In genomic region chr22:36868546-36868945, GRCh38 we compare ENCODE assay signal across 33 cellular contexts. TPM values are rescaled to one million over a fixed set of nuclear protein-coding genes. Genes with fewer than 3 reads are reported as not detected.
"Had no signal": no experiment of that assay in that cellular context is flagged by ENCODE, and none has a peak within 500 bp of the region (broad histone marks: within the 10 kb centered on the region; RNA-seq: fewer than 3 reads in every experiment).

No MANE protein-coding gene starts in this region.

- ATAC-seq: activated T-cell treated with anti-CD3 and anti-CD28 coated beads, Interleukin-2, amount 50 U/mL, for 4 hours had no signal

- H3K4me3 ChIP-seq: MG63 had no signal

- H3K27me3 Mint-ChIP-seq: activated CD4-positive, alpha-beta memory T cell treated with anti-CD3 and anti-CD28 coated beads for 36 hours had no signal

- H3K27me3 ChIP-seq: brain microvascular endothelial cell, MG63 had no signal

- H3K27ac Mint-ChIP-seq: activated CD4-positive, alpha-beta memory T cell treated with anti-CD3 and anti-CD28 coated beads for 36 hours; activated naive CD8-positive, alpha-beta T cell treated with anti-CD3 and anti-CD28 coated beads for 36 hours had no signal

- H3K4me3 Mint-ChIP-seq: activated CD4-positive, alpha-beta memory T cell treated with anti-CD3 and anti-CD28 coated beads for 36 hours; activated naive CD8-positive, alpha-beta T cell treated with anti-CD3 and anti-CD28 coated beads for 36 hours; activated T-cell treated with anti-CD3 and anti-CD28 coated beads, Interleukin-2, amount 50 U/mL, for 4 hours had no signal

- H3K9me3 ChIP-seq: MG63 had no signal

- H3K27ac ChIP-seq: brain microvascular endothelial cell had no signal

- H3K36me3 ChIP-seq: brain microvascular endothelial cell, MG63 had no signal

- H3K9me3 Mint-ChIP-seq: activated CD4-positive, alpha-beta memory T cell treated with anti-CD3 and anti-CD28 coated beads for 36 hours; activated naive CD8-positive, alpha-beta T cell treated with anti-CD3 and anti-CD28 coated beads for 36 hours; activated T-cell treated with anti-CD3 and anti-CD28 coated beads, Interleukin-2, amount 50 U/mL, for 4 hours had no signal

- DNase-seq: activated CD4-positive, alpha-beta memory T cell treated with anti-CD3 and anti-CD28 coated beads for 36 hours; activated CD4-positive, alpha-beta T cell treated with anti-CD3 and anti-CD28 coated beads for 4 hours; activated CD4-positive, alpha-beta T cell treated with anti-CD3 and anti-CD28 coated beads, Interleukin-2, amount 50 U/mL, for 1 hour; activated CD8-positive, alpha-beta memory T cell treated with anti-CD3 and anti-CD28 coated beads, Interleukin-2, amount 50 U/mL, for 4 hours; activated effector memory CD4-positive, alpha-beta T cell treated with anti-CD3 and anti-CD28 coated beads, Interleukin-2, amount 50 U/mL, for 16 hours; activated naive CD4-positive, alpha-beta T cell; activated naive CD4-positive, alpha-beta T cell treated with anti-CD3 and anti-CD28 coated beads, Interleukin-2, amount 50 U/mL, for 16 hours; activated naive CD8-positive, alpha-beta T cell treated with anti-CD3 and anti-CD28 coated beads for 36 hours; activated T-cell treated with anti-CD3 and anti-CD28 coated beads for 4 hours; activated T-cell treated with anti-CD3 and anti-CD28 coated beads, Interleukin-2, amount 50 U/mL, for 4 hours; amniotic stem cell; aorta; brain microvascular endothelial cell; central memory CD4-positive, alpha-beta T cell; Kasumi-1; KG1; MG63; NCI-H1048; NCI-H1105 treated with DMSO at 0.1 percent for 48 hours; NCI-H1436; NCI-H1694 treated with DMSO at 0.1 percent for 48 hours; NCI-H2029; NCI-H2107; NCI-H2171; NCI-H510A; NCI-H526; NCI-H748 treated with DMSO at 0.1 percent for 48 hours; NK-92 treated with Interleukin-12 subunit alpha and Interleukin-12 subunit beta, amount 100 ng/mL, for 24 hours; Right ventricle myocardium superior; T1000 had no signal

- H3K36me3 Mint-ChIP-seq: activated CD4-positive, alpha-beta memory T cell treated with anti-CD3 and anti-CD28 coated beads for 36 hours; activated naive CD8-positive, alpha-beta T cell treated with anti-CD3 and anti-CD28 coated beads for 36 hours had no signal

RNA-seq across cellular contexts. Expression of gene PVALB, which starts 51.7 kb away (rescaled TPM):
- total RNA-seq: activated CD4-positive, alpha-beta memory T cell treated with anti-CD3 and anti-CD28 coated beads for 36 hours; activated naive CD8-positive, alpha-beta T cell treated with anti-CD3 and anti-CD28 coated beads for 36 hours; activated T-cell treated with anti-CD3 and anti-CD28 coated beads, Interleukin-2, amount 50 U/mL, for 4 hours; aorta; OCI-LY7; Right ventricle myocardium superior; T-helper 1 cell treated with Interleukin-12 subunit alpha and Interleukin-12 subunit beta and Interleukin-4 antibody, amounts not matched to agents 30 ng/mL and 1 ng/mL, for 36 hours; T-helper 2 cell treated with Interferon-gamma antibody and Interleukin-4, amounts not matched to agents 100 ng/mL and 5 ng/mL, for 36 hours had no signal
- polyA plus RNA-seq: aorta had no signal
